ENCODE assay signal across 10 cellular contexts in the genomic region with DNA sequence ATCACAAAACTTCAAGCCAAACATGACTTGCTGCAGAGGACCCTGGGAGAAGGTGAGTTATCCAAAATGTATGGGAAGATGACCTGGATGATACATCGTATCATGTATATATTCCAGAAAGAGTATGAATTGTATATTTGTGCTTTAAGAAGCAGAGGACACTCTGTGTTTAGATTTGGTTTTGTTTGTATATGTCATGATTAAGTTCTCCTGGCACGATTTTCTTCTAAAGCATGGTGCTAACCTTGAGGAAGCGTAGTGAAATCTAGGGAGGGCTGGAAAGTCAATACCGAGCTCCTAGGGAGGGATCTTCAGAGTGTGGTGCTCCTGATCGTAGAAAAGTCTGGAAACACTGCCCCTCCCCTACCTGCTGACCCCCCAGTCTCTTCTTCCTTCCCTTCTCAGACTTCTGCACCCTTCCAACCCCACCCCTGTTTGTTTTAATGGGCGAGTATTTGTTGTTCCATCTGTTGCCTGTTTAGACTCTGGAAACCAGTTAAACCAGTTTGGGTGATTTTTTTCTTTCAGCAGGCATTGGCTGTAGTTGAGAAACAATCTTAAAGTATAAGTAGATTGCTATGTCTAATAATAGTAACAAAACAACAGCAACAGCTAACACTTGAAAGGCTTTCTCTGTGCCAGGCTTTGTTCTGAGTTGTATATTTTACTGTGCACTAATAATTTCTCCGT.
DNase-seq lines count a peak whose midpoint lies in the region; ATAC-seq and TF ChIP-seq lines count a peak whose summit lies in the region.
"Had no signal": no experiment of that assay in that cellular context is flagged by ENCODE, and none has a peak within 500 bp of the region (broad histone marks: within the 10 kb centered on the region; RNA-seq: fewer than 3 reads in every experiment).

No MANE protein-coding gene starts in this region.

- H3K27me3 ChIP-seq in upper lobe of left lung: no peaks in the 10 kb centered on the region

- WGBS in upper lobe of left lung, 2 donors: 42 to 45% methylated on average over 7 of the region's 7 CpGs

- no peak for TF ChIP-seq POLR2A in upper lobe of left lung (IDR thresholded peaks at IDR 0.05)

- no peak overlapping the region for H3K4me3 ChIP-seq in upper lobe of left lung
- H3K4me3 ChIP-seq: thoracic aorta had no signal

- H3K36me3 ChIP-seq in upper lobe of left lung: peaks cover 0 to 11% (median 0%) of the 10 kb centered on the region in 4 donors

- no peaks in the 10 kb centered on the region for H3K9me3 ChIP-seq in upper lobe of left lung
- H3K9me3 ChIP-seq: thoracic aorta had no signal

- in situ Hi-C loops in T47D (cut with HindIII; ENCODE audit: low pct_unique_long_range_greater_than_20kb, low sequenced_read_pairs): no loop called here

- DNase-seq in NCI-H2029 (lab: John Stamatoyannopoulos, UW) (peak; percentile 74), T47D (ENCODE audit: low read depth in 1 of 2, low spot score in 1 of 2) (peak; percentile 7 to 92), kidney tubule cell (ENCODE audit: low spot score) (peak; percentile 10), upper lobe of left lung (no peak), GM03348 (ENCODE audit: low spot score) (no peak), NCI-H187 treated with DMSO at 0.1 percent for 48 hours (lab: John Stamatoyannopoulos, UW) (no peak)
- DNase-seq: amygdala, MV-4-11 had no signal

- TF ChIP-seq CTCF in upper lobe of left lung (IDR thresholded peaks at IDR 0.05): no peak

- H3K27ac ChIP-seq in upper lobe of left lung: peak overlapping the region in 3 of 4 donors; percentile 46 to 65 (median 61)
- H3K27ac ChIP-seq: thoracic aorta had no signal

- H3K4me1 ChIP-seq in upper lobe of left lung: peaks cover 12 to 28% (median 26%) of the 10 kb centered on the region in 4 donors

- peak in 1 of 4 donors; percentile 65 for TF ChIP-seq EP300 in upper lobe of left lung (IDR thresholded peaks at IDR 0.05)

- ATAC-seq in upper lobe of left lung (ENCODE audit: low FRiP score in 2 of 2) (peak; percentile 18 to 62), HG03469 (IDR thresholded peaks at IDR 0.05; ENCODE audit: unreplicated experiment) (no peak)

Comparison
In these comparisons a context has a peak if more than half of its experiments do, and no peak if none do; other contexts are left out.
1. DNase-seq: peak in NCI-H2029 (single experiment), T47D (2 of 2) and kidney tubule cell (single experiment); none in upper lobe of left lung (0 of 2), GM03348 (single experiment) and NCI-H187 treated with DMSO at 0.1 percent for 48 hours (single experiment).